9 cellular contexts compared by ENCODE assay signal in the genomic region with DNA sequence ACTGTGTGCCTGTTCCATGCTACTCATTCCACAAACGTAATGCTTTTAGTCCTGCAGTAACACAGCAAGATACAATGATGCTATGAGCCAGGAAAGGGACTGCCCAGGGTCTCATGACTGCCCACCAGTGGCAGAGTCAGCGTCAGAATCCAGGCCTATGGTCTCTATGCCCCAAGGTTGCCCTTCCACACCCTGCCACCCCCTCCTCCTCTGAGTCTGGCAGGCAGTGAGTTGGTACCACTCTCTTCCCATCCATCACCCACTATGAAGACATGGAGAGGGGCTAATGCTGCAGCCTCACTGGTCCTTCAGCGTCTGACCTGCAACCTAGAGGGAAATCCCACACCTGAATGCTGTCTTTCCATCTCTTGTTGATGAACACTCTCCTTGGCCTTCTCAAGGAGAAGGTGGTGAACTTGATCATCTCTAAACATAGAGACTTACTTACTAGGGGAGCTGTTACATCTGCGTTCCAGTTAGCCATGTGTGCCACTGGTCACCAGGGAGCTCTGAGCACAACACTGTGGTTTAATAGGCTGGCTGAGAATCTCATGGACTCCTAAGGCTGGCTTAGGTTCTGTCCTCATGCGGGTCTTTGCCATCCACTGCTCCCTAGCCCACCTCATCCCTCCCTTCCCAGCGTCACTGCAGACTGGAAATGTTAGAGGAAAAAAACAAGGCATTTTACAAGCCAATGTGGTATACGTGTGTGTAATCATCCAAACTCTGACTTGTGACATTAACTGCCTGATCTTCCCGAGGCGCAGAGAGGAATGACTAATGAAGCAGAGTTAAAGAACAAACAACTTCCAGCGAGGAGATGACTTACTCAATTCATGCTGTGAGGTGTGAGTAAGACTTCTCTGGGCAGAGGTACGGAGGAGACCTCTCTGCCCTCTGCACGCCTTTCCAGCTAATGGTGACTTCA. TPM values are rescaled to one million over a fixed set of nuclear protein-coding genes. Genes with fewer than 3 reads are reported as not detected.
A peak's percentile ranks its signal among the peaks of the same experiment; 100 is the strongest.
DNase-seq lines count a peak whose midpoint lies in the region; ATAC-seq, FAIRE-seq and TF ChIP-seq lines count a peak whose summit lies in the region.
"Had no signal": no experiment of that assay in that cellular context is flagged by ENCODE, and none has a peak within 500 bp of the region (broad histone marks: within the 10 kb centered on the region; RNA-seq: fewer than 3 reads in every experiment).

No MANE protein-coding gene starts in this region.

- no peak overlapping the region for H2AFZ ChIP-seq in keratinocyte (ENCODE audit: control insufficient read depth, low read length)

- peaks cover 43% of the 10 kb centered on the region for H3K4me1 ChIP-seq in keratinocyte (ENCODE audit: control insufficient read depth, extremely low read depth, insufficient read depth, low read length)

- no peaks in the 10 kb centered on the region for H3K9me3 Mint-ChIP-seq in activated CD8-positive, alpha-beta T cell treated with anti-CD3 and anti-CD28 coated beads, Interleukin-2, amount 10 ng/mL, durations not matched to agents 7 days and 5 days (ENCODE audit: insufficient read depth)

- in situ Hi-C loops in brain microvascular endothelial cell (cut with HindIII; ENCODE audit: low pct_ligation_motif_present, low sequenced_read_pairs) = no loop called here

- H3K27me3 ChIP-seq in brain microvascular endothelial cell (replicated peaks) (no peaks in the 10 kb centered on the region), keratinocyte (ENCODE audit: control insufficient read depth, extremely low read depth, insufficient read depth, low read length) (no peaks in the 10 kb centered on the region)

- no peaks in the 10 kb centered on the region for H3K27me3 Mint-ChIP-seq in activated CD8-positive, alpha-beta T cell treated with anti-CD3 and anti-CD28 coated beads, Interleukin-2, amount 10 ng/mL, durations not matched to agents 7 days and 5 days (ENCODE audit: low read depth)

- H3K4me3 ChIP-seq in AG04449 (ENCODE audit: low read depth, low read length) (no peak overlapping the region), brain microvascular endothelial cell (ENCODE audit: low read depth, low read length) (no peak overlapping the region), keratinocyte (ENCODE audit: control insufficient read depth in 2 of 3, extremely low read depth in 1 of 3, insufficient read depth in 2 of 3, low read depth in 1 of 3, low read length in 3 of 3) (no peak overlapping the region)

- H3K4me3 Mint-ChIP-seq in activated CD8-positive, alpha-beta T cell treated with anti-CD3 and anti-CD28 coated beads, Interleukin-2, amount 10 ng/mL, durations not matched to agents 7 days and 5 days = no peak overlapping the region

- no peak overlapping the region for H3K27ac Mint-ChIP-seq in activated CD8-positive, alpha-beta T cell treated with anti-CD3 and anti-CD28 coated beads, Interleukin-2, amount 10 ng/mL, durations not matched to agents 7 days and 5 days

- H3K4me1 Mint-ChIP-seq in activated CD8-positive, alpha-beta T cell treated with anti-CD3 and anti-CD28 coated beads, Interleukin-2, amount 10 ng/mL, durations not matched to agents 7 days and 5 days (ENCODE audit: low read depth) = no peaks in the 10 kb centered on the region

- POLR2A ChIA-PET in AG04449 (lab: Yijun Ruan, JAX) = interaction anchor here (1.7 to 1.8 kb wide), 2 partner anchors 12 to 21 kb away, joined by 4 to 8 read pairs; no protein-coding TSS in a partner anchor
- POLR2A ChIA-PET in activated CD8-positive, alpha-beta T cell treated with anti-CD3 and anti-CD28 coated beads, Interleukin-2, amount 10 ng/mL, durations not matched to agents 7 days and 5 days (lab: Charles Lee) = no interaction called here

- CTCF ChIA-PET in AG04449 (lab: Yijun Ruan, JAX) = interaction anchor here (1.1 to 1.5 kb wide), 4 partner anchors 17 to 35 kb away, joined by 3 to 8 read pairs (median 4); no protein-coding TSS in a partner anchor
- CTCF ChIA-PET in activated CD8-positive, alpha-beta T cell treated with anti-CD3 and anti-CD28 coated beads, Interleukin-2, amount 10 ng/mL, durations not matched to agents 7 days and 5 days (lab: Charles Lee) = no interaction called here

- ATAC-seq in activated CD8-positive, alpha-beta T cell treated with anti-CD3 and anti-CD28 coated beads, Interleukin-2, amount 10 ng/mL, durations not matched to agents 7 days and 5 days = no peak
- no peak for ATAC-seq in HG03097 (IDR thresholded peaks at IDR 0.05; ENCODE audit: low FRiP score, unreplicated experiment)

- peak; percentile 100 for FAIRE-seq in keratinocyte (lab: Jason Lieb, UNC)

- DNase-seq in AG04449 (ENCODE audit: low read depth, low spot score) = peak; percentile 90
- DNase-seq in HT-29 (ENCODE audit: low spot score) = peak; percentile 48
- DNase-seq in brain microvascular endothelial cell = peak; percentile 96
- peak; percentile 91 for DNase-seq in keratinocyte (ENCODE audit: low read depth, low spot score)
- no peak for DNase-seq in activated CD8-positive, alpha-beta T cell treated with anti-CD3 and anti-CD28 coated beads, Interleukin-2, amount 10 ng/mL, durations not matched to agents 7 days and 5 days
- no peak for DNase-seq in T-helper 9 cell
- DNase-seq in activated CD4-positive, alpha-beta T cell treated with anti-CD3 and anti-CD28 coated beads for 1 hour = no peak
- DNase-seq: NCI-H1092 had no signal

- H3K27ac ChIP-seq in brain microvascular endothelial cell (peak overlapping the region; percentile 99), keratinocyte (ENCODE audit: control insufficient read depth, insufficient read depth, low read length) (peak overlapping the region; percentile 86)

- H3K36me3 ChIP-seq in brain microvascular endothelial cell (replicated peaks) (no peaks in the 10 kb centered on the region), keratinocyte (ENCODE audit: control insufficient read depth in 2 of 2, extremely low read depth in 1 of 2, insufficient read depth in 2 of 2, low read length in 2 of 2) (peaks cover 19 to 22% of the 10 kb centered on the region in 2 experiments)

- dilution Hi-C loops in keratinocyte (cut with MboI; ENCODE audit: extremely low pct_ligation_motif_present, low sequenced_read_pairs) = no loop called here

- no peaks in the 10 kb centered on the region for H4K20me1 ChIP-seq in keratinocyte (ENCODE audit: control insufficient read depth, extremely low read depth, insufficient read depth, low read length)

- peaks cover 3% of the 10 kb centered on the region for H3K9me1 ChIP-seq in keratinocyte (ENCODE audit: control insufficient read depth, extremely low read depth, insufficient read depth, low read length)

- no peaks in the 10 kb centered on the region for H3K79me2 ChIP-seq in keratinocyte (ENCODE audit: control insufficient read depth, insufficient read depth, low read length)

- H3K4me2 ChIP-seq in keratinocyte (ENCODE audit: control insufficient read depth, extremely low read depth, insufficient read depth, low read depth, low read length) = peak overlapping the region; percentile 52

- no peaks in the 10 kb centered on the region for H3K36me3 Mint-ChIP-seq in activated CD8-positive, alpha-beta T cell treated with anti-CD3 and anti-CD28 coated beads, Interleukin-2, amount 10 ng/mL, durations not matched to agents 7 days and 5 days (ENCODE audit: low read depth)

- TF ChIP-seq CTCF in AG04449 (IDR thresholded peaks at IDR 0.05; ENCODE audit: insufficient read depth, low read length, missing control alignments) (no peak), brain microvascular endothelial cell (IDR thresholded peaks at IDR 0.05; ENCODE audit: low read depth, low read length, missing control alignments) (peak; percentile 18), keratinocyte (optimal IDR thresholded peaks at IDR 0.05 in 1 of 3, IDR thresholded peaks at IDR 0.05 in 1 of 3, conservative IDR thresholded peaks at IDR 0.05 in 1 of 3; ENCODE audit: extremely low read depth in 1 of 3, insufficient read depth in 2 of 3, low read length in 3 of 3) (no peak)

- H3K9me3 ChIP-seq in keratinocyte (ENCODE audit: control insufficient read depth, low read depth, low read length) = no peaks in the 10 kb centered on the region

- H3K9ac ChIP-seq in keratinocyte (ENCODE audit: control insufficient read depth, extremely low read depth, insufficient read depth, low read length) = peak overlapping the region; percentile 45

RNA-seq across cellular contexts. Expression of gene STEAP3, which starts 28.8 kb away (rescaled TPM):
- 9.3 and 9.8 TPM in 2 replicates for total RNA-seq in HT-29 (2014; rRNA removed; shearing (Covaris generic))
- polyA plus RNA-seq in keratinocyte = 15.5 to 29.7 TPM (median 19.9 TPM) in 3 replicates
- polyA plus RNA-seq in keratinocyte (2011; ENCODE audit: low read depth) = 3.0 TPM
- polyA plus RNA-seq in keratinocyte (2011; cell fraction: cytosol; rRNA removed) = 11.4 and 13.4 TPM in 2 replicates
- 47.2 and 51.9 TPM in 2 replicates for polyA plus RNA-seq in keratinocyte (2011; cell fraction: nucleus; rRNA removed)
- polyA plus RNA-seq in keratinocyte (2012; ENCODE audit: low replicate concordance) = 14.0 and 32.2 TPM in 2 replicates
- 19.6 to 51.3 TPM (median 29.0 TPM) in 3 replicates for polyA minus RNA-seq in keratinocyte
- 35.5 TPM for polyA minus RNA-seq in keratinocyte (2011; cell fraction: cytosol; rRNA and poly(A)+ RNA removed)
- polyA minus RNA-seq in keratinocyte (2011; cell fraction: nucleus; rRNA and poly(A)+ RNA removed) = 53.0 and 59.4 TPM in 2 replicates
- total RNA-seq in activated CD8-positive, alpha-beta T cell treated with anti-CD3 and anti-CD28 coated beads, Interleukin-2, amount 10 ng/mL, durations not matched to agents 7 days and 5 days = under 1 TPM; 0.13 TPM

Comparison
In these comparisons a context has a peak if more than half of its experiments do, and no peak if none do; other contexts are left out.
1. DNase-seq: peak in AG04449 (single experiment), HT-29 (single experiment), brain microvascular endothelial cell (single experiment) and keratinocyte (single experiment); none in activated CD8-positive, alpha-beta T cell treated with anti-CD3 and anti-CD28 coated beads, Interleukin-2, amount 10 ng/mL, durations not matched to agents 7 days and 5 days (single experiment), T-helper 9 cell (single experiment) and activated CD4-positive, alpha-beta T cell treated with anti-CD3 and anti-CD28 coated beads for 1 hour (single experiment).